Comparison of ENCODE assay signal across 23 cellular contexts in genomic region chr16:27633221-27633620, GRCh38.
"Had no signal": no experiment of that assay in that cellular context is flagged by ENCODE, and none has a peak within 500 bp of the region (broad histone marks: within the 10 kb centered on the region; RNA-seq: fewer than 3 reads in every experiment).

No MANE protein-coding gene starts in this region.

- H3K4me3 Mint-ChIP-seq: mesothelial cell of epicardium; naive B cell; naive thymus-derived CD8-positive, alpha-beta T cell had no signal

- FAIRE-seq: colon, endothelial cell of umbilical vein, islet of Langerhans, keratinocyte had no signal

- H3K4me1 Mint-ChIP-seq: naive B cell had no signal

- H3K9me3 Mint-ChIP-seq: mesothelial cell of epicardium; naive B cell; naive thymus-derived CD8-positive, alpha-beta T cell had no signal

- H3K27me3 Mint-ChIP-seq: naive B cell; naive thymus-derived CD8-positive, alpha-beta T cell had no signal

- DNase-seq: dermis blood vessel endothelial cell; dorsolateral prefrontal cortex; effector CD4-positive, alpha-beta T cell; effector memory CD4-positive, alpha-beta T cell; foreskin melanocyte; heart right ventricle; hippocampal formation; left cardiac atrium; left lung; left ventricle myocardium superior; lower lobe of right lung; mesenchymal stem cell; mucosa of descending colon; naive B cell; naive thymus-derived CD8-positive, alpha-beta T cell had no signal

- H3K27ac Mint-ChIP-seq: mesothelial cell of epicardium; naive B cell; naive thymus-derived CD8-positive, alpha-beta T cell had no signal

- H3K4me3 ChIP-seq: coronary artery, dorsolateral prefrontal cortex, esophagus muscularis mucosa, gastroesophageal sphincter, heart right ventricle, left lung, lower lobe of right lung, mucosa of descending colon had no signal
